8 cellular contexts compared by ENCODE assay signal in genomic region chr5:122774519-122774860, GRCh38. TPM values are rescaled to one million over a fixed set of nuclear protein-coding genes. Genes with fewer than 3 reads are reported as not detected.
A peak's percentile ranks its signal among the peaks of the same experiment; 100 is the strongest.
DNase-seq lines count a peak whose midpoint lies in the region; ATAC-seq, FAIRE-seq and TF ChIP-seq lines count a peak whose summit lies in the region.

No MANE protein-coding gene starts in this region.

- H3K4me3 Mint-ChIP-seq in activated T-cell treated with anti-CD3 and anti-CD28 coated beads, Interleukin-2, amount 50 U/mL, for 4 hours = peak overlapping the region; percentile 95
- peak overlapping the region; percentile 92 for H3K4me3 Mint-ChIP-seq in activated naive CD8-positive, alpha-beta T cell treated with anti-CD3 and anti-CD28 coated beads for 36 hours

- peaks cover 7% of the 10 kb centered on the region for H3K27me3 Mint-ChIP-seq in activated T-cell treated with anti-CD3 and anti-CD28 coated beads, Interleukin-2, amount 50 U/mL, for 4 hours (ENCODE audit: low read depth)
- H3K27me3 Mint-ChIP-seq in activated naive CD8-positive, alpha-beta T cell treated with anti-CD3 and anti-CD28 coated beads for 36 hours = peaks cover 3% of the 10 kb centered on the region

- H3K36me3 Mint-ChIP-seq in activated T-cell treated with anti-CD3 and anti-CD28 coated beads, Interleukin-2, amount 50 U/mL, for 4 hours (ENCODE audit: insufficient read depth) = peaks cover 4% of the 10 kb centered on the region
- H3K36me3 Mint-ChIP-seq in activated naive CD8-positive, alpha-beta T cell treated with anti-CD3 and anti-CD28 coated beads for 36 hours = no peaks in the 10 kb centered on the region

- H3K9ac ChIP-seq in kidney (ENCODE audit: low read length in 2 of 2) = peak overlapping the region; percentile 49 to 73

- intact Hi-C loops in kidney (cut with DNase I) = no loop called here

- no peak for TF ChIP-seq POLR2A in suprapubic skin (IDR thresholded peaks at IDR 0.05)

- H3K27ac ChIP-seq in kidney (ENCODE audit: low read depth in 2 of 2, low read length in 2 of 2) (peak overlapping the region; percentile 51 to 59), suprapubic skin (peak overlapping the region; percentile 93)

- 22% methylated on average over 8 of the region's 8 CpGs for WGBS in suprapubic skin

- no peaks in the 10 kb centered on the region for H3K9me3 ChIP-seq in kidney (ENCODE audit: control insufficient read depth in 1 of 2, low read length in 2 of 2)
- no peaks in the 10 kb centered on the region for H3K9me3 ChIP-seq in suprapubic skin

- no peaks in the 10 kb centered on the region for H3K9me3 Mint-ChIP-seq in activated T-cell treated with anti-CD3 and anti-CD28 coated beads, Interleukin-2, amount 50 U/mL, for 4 hours
- no peaks in the 10 kb centered on the region for H3K9me3 Mint-ChIP-seq in activated naive CD8-positive, alpha-beta T cell treated with anti-CD3 and anti-CD28 coated beads for 36 hours

- no peaks in the 10 kb centered on the region for H3K27me3 ChIP-seq in suprapubic skin

- no peak for FAIRE-seq in kidney (lab: Jason Lieb, UNC)

- DNase-seq in activated T-cell treated with anti-CD3 and anti-CD28 coated beads, Interleukin-2, amount 50 U/mL, for 4 hours = no peak
- DNase-seq in activated T-cell treated with anti-CD3 and anti-CD28 coated beads, Interleukin-2, amount 50 U/mL, for 1 hour = no peak
- no peak for DNase-seq in activated naive CD8-positive, alpha-beta T cell treated with anti-CD3 and anti-CD28 coated beads for 36 hours
- DNase-seq in kidney (no peak), suprapubic skin (ENCODE audit: low spot score in 2 of 2) (no peak), NCI-H146 treated with DMSO at 0.1 percent for 48 hours (lab: John Stamatoyannopoulos, UW; ENCODE audit: unreplicated experiment) (no peak), NCI-H526 treated with DMSO at 0.1 percent for 48 hours (lab: John Stamatoyannopoulos, UW) (no peak)

- H3K4me3 ChIP-seq in kidney (ENCODE audit: low read length in 2 of 2) = peak overlapping the region; percentile 73 to 98
- H3K4me3 ChIP-seq in suprapubic skin = peak overlapping the region; percentile 92

- H3K36me3 ChIP-seq in kidney (ENCODE audit: control insufficient read depth in 1 of 2, insufficient read depth in 2 of 2, low read length in 2 of 2) (no peaks in the 10 kb centered on the region), suprapubic skin (no peaks in the 10 kb centered on the region)

- peak overlapping the region; percentile 60 for H3K27ac Mint-ChIP-seq in activated naive CD8-positive, alpha-beta T cell treated with anti-CD3 and anti-CD28 coated beads for 36 hours

- H3K4me1 ChIP-seq in kidney (ENCODE audit: control insufficient read depth in 1 of 2, insufficient read depth in 1 of 2, low read depth in 1 of 2, low read length in 2 of 2) (peaks cover 7 to 9% of the 10 kb centered on the region in 2 donors), suprapubic skin (peaks cover 31% of the 10 kb centered on the region)

- ATAC-seq in activated T-cell treated with anti-CD3 and anti-CD28 coated beads, Interleukin-2, amount 50 U/mL, for 4 hours = peak; percentile 9 to 15
- ATAC-seq in HG03159 (IDR thresholded peaks at IDR 0.05; ENCODE audit: unreplicated experiment) = peak; percentile 18

- peaks cover 39% of the 10 kb centered on the region for H3K4me1 Mint-ChIP-seq in activated T-cell treated with anti-CD3 and anti-CD28 coated beads, Interleukin-2, amount 50 U/mL, for 4 hours (ENCODE audit: low read depth)
- peaks cover 25% of the 10 kb centered on the region for H3K4me1 Mint-ChIP-seq in activated naive CD8-positive, alpha-beta T cell treated with anti-CD3 and anti-CD28 coated beads for 36 hours

- no peak for TF ChIP-seq EP300 in suprapubic skin (IDR thresholded peaks at IDR 0.05)

- no peak for TF ChIP-seq CTCF in kidney (IDR thresholded peaks at IDR 0.05; ENCODE audit: borderline replicate concordance, extremely low read depth, insufficient read depth)
- no peak for TF ChIP-seq CTCF in suprapubic skin (IDR thresholded peaks at IDR 0.05)

RNA-seq across cellular contexts. Expression of gene SNX2, which starts 0.4 kb away (rescaled TPM):
- total RNA-seq in activated T-cell treated with anti-CD3 and anti-CD28 coated beads, Interleukin-2, amount 50 U/mL, for 4 hours = 10 to 100 TPM; 34.2 to 35.7 (median 35.6) TPM
- 10 to 100 TPM; 40.6 to 41.9 TPM for total RNA-seq in activated naive CD8-positive, alpha-beta T cell treated with anti-CD3 and anti-CD28 coated beads for 36 hours
- total RNA-seq in kidney = 81.3 TPM
- 75.8 TPM for polyA plus RNA-seq in kidney (ENCODE audit: insufficient read depth, low read depth, low replicate concordance)
- total RNA-seq in suprapubic skin = 10 to 100 TPM; 33.8 to 60.3 (median 45.4) TPM
